17 cellular contexts compared by ENCODE assay signal in the genomic region with DNA sequence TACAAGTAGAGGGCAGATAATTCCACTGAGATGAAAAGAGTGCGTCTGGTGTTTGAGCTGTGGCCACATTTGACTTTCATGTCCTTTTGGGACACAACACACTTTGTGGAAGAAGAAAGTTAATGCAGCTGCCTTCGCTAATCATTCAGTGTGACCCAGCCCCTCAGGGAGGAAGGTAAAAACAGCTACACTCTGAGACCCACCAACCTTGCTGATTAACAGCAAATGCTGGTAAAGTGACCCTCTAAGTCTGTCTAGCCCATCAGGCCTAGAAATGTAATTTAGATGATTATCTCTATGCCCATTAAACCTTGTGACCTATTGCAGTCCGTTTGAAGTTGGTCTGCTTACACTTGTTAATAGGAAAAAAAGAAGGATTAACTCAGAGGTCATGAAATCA.
"Had no signal": no experiment of that assay in that cellular context is flagged by ENCODE, and none has a peak within 500 bp of the region (broad histone marks: within the 10 kb centered on the region; RNA-seq: fewer than 3 reads in every experiment).

No MANE protein-coding gene starts in this region.

- H3K4me1 Mint-ChIP-seq: central memory CD8-positive, alpha-beta T cell had no signal

- H3K4me3 Mint-ChIP-seq: activated T-helper 1 cell treated with anti-CD3 and anti-CD28 coated beads, Interleukin-12 subunit alpha, Interleukin-12 subunit beta, Interleukin-2, Interleukin-4 antibody, amounts not matched to agents 30 ng/mL and 10 ng/mL and 1 ng/mL, durations not matched to agents 14 hours and 24 hours and 36 hours; central memory CD8-positive, alpha-beta T cell; memory B cell had no signal

- ATAC-seq: activated CD4-positive, CD25-positive, alpha-beta regulatory T cell treated with anti-CD3 and anti-CD28 coated beads, Interleukin-2, amount 50 U/mL, for 24 hours; upper lobe of right lung had no signal

- H3K27ac ChIP-seq: brain microvascular endothelial cell, coronary artery, esophagus muscularis mucosa, hepatocyte, left ventricle myocardium inferior, psoas muscle, right lobe of liver, stomach, testis, upper lobe of right lung had no signal

- H3K27me3 ChIP-seq: brain microvascular endothelial cell, esophagus muscularis mucosa, hepatocyte, right lobe of liver, stomach, testis, upper lobe of right lung had no signal

- H3K4me3 ChIP-seq: coronary artery, esophagus muscularis mucosa, hepatocyte, left ventricle myocardium inferior, psoas muscle, right lobe of liver, stomach, testis, upper lobe of right lung had no signal

- H3K79me2 ChIP-seq: hepatocyte had no signal

- H3K4me1 ChIP-seq: esophagus muscularis mucosa, psoas muscle, stomach, testis, upper lobe of right lung had no signal

- H3K4me2 ChIP-seq: hepatocyte had no signal

- H3K9me3 Mint-ChIP-seq: activated T-helper 1 cell treated with anti-CD3 and anti-CD28 coated beads, Interleukin-12 subunit alpha, Interleukin-12 subunit beta, Interleukin-2, Interleukin-4 antibody, amounts not matched to agents 30 ng/mL and 10 ng/mL and 1 ng/mL, durations not matched to agents 14 hours and 24 hours and 36 hours; central memory CD8-positive, alpha-beta T cell; memory B cell had no signal

- FAIRE-seq: keratinocyte had no signal

- H3K27ac Mint-ChIP-seq: activated T-helper 1 cell treated with anti-CD3 and anti-CD28 coated beads, Interleukin-12 subunit alpha, Interleukin-12 subunit beta, Interleukin-2, Interleukin-4 antibody, amounts not matched to agents 30 ng/mL and 10 ng/mL and 1 ng/mL, durations not matched to agents 14 hours and 24 hours and 36 hours; memory B cell had no signal

- H3K9me3 ChIP-seq: esophagus muscularis mucosa, left ventricle myocardium inferior, psoas muscle, right lobe of liver, stomach, testis, upper lobe of right lung had no signal

- H3K36me3 ChIP-seq: brain microvascular endothelial cell, esophagus muscularis mucosa, left ventricle myocardium inferior, right lobe of liver, stomach, upper lobe of right lung had no signal

- DNase-seq: anterior cingulate cortex, brain microvascular endothelial cell, left ventricle myocardium inferior, psoas muscle, right lobe of liver, stomach, T-helper 9 cell, testis, upper lobe of right lung had no signal

- H2AFZ ChIP-seq: hepatocyte had no signal

- H3K27me3 Mint-ChIP-seq: memory B cell had no signal
